Comparison of ENCODE assay signal across 1 cellular context in the genomic region with DNA sequence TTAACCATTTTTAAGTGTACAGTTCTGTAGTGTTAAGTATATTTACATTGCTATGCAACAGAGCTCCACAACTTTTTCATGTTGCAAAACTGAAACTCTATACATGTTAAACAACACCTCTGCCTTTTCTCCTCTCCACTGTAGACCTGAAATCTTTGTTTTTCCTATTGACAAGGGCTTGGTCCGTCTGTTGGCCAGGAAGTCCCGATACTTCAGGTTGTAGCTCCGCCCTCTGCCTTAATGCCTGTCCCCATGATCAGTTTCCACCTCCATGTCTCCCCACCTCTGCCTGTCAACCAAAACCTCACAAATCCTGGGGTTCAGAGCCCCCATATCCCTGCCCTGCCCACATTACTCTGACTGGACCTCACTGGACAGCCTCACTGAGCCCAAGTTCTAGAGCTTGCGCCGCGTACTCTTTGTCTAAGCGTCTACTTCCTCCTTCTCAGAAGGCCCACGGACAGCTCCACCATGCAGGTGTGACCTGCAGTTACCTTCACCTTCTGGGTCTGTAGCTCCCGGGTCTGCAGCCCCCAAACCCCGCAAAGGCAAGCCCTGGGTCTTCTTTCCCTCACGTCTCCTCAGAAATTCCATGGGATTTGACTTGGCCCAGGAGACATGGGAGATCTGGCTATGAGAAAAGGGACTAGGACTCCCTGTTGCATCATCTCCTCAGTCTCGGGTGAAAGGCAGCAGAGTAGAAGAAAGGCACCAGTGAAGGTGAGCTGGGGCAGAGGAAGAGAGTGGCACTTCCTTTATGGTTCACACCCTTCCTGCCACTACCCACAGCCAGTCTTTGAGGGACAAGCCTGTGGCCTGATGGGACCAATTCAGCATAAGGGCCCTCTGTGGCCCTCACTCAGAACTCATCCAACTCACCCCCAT.
TF ChIP-seq lines count a peak whose summit lies in the region.

No MANE protein-coding gene starts in this region.

TF ChIP-seq in HepG2, 621 proteins besides CTCF, POLR2A, EP300 and RAD21:
- no peak for TF ChIP-seq GLI4 (CRISPR knock-in tag; IDR thresholded peaks at IDR 0.05; ENCODE audit: borderline replicate concordance)
- TF ChIP-seq PHF20 (CRISPR knock-in tag; IDR thresholded peaks at IDR 0.05) = no peak
- TF ChIP-seq SALL1 (CRISPR knock-in tag; IDR thresholded peaks at IDR 0.05) = no peak
- peak; percentile 18; the same call in 1 of the 2 replicates for TF ChIP-seq CEBPB (IDR thresholded peaks at IDR 0.05; ENCODE audit: borderline replicate concordance, low read depth, low read length)
- no peak for TF ChIP-seq ZNF550 (CRISPR knock-in tag; IDR thresholded peaks at IDR 0.05; ENCODE audit: borderline replicate concordance)
- peak; percentile 46; the same call in 1 of the 2 replicates for TF ChIP-seq SIX1 (CRISPR knock-in tag; IDR thresholded peaks at IDR 0.05; ENCODE audit: borderline replicate concordance)
- TF ChIP-seq NFYC (CRISPR knock-in tag; IDR thresholded peaks at IDR 0.05) = no peak
- no peak for TF ChIP-seq MTA3 (CRISPR knock-in tag; IDR thresholded peaks at IDR 0.05)
- no peak for TF ChIP-seq FOXK1 (CRISPR knock-in tag; IDR thresholded peaks at IDR 0.05; ENCODE audit: borderline replicate concordance, low read depth)
- no peak for TF ChIP-seq ZNF225 (CRISPR knock-in tag; IDR thresholded peaks at IDR 0.05)
- no peak for TF ChIP-seq BCL3 (CRISPR knock-in tag; IDR thresholded peaks at IDR 0.05)
- TF ChIP-seq ZNF567 (CRISPR knock-in tag; IDR thresholded peaks at IDR 0.05; ENCODE audit: borderline replicate concordance) = no peak
- no peak for TF ChIP-seq RARG (CRISPR knock-in tag; IDR thresholded peaks at IDR 0.05; ENCODE audit: low read depth)
